In genomic region chr3:136943396-136943795, GRCh38 we compare ENCODE assay signal across 1 cellular context.
TF ChIP-seq lines count a peak whose summit lies in the region.

No MANE protein-coding gene starts in this region.

TF ChIP-seq in WTC11, 78 proteins besides CTCF, POLR2A, EP300 and RAD21 (continued from another document):
- TF ChIP-seq FOXP4 (CRISPR knock-in tag; IDR thresholded peaks at IDR 0.05) (no peak), E2F5 (CRISPR knock-in tag; IDR thresholded peaks at IDR 0.05) (no peak), ZNF138 (CRISPR knock-in tag; conservative IDR thresholded peaks at IDR 0.05) (no peak), ZMAT4 (CRISPR knock-in tag; IDR thresholded peaks at IDR 0.05) (no peak), MYBL2 (CRISPR knock-in tag; IDR thresholded peaks at IDR 0.05) (no peak)
